In the genomic region with DNA sequence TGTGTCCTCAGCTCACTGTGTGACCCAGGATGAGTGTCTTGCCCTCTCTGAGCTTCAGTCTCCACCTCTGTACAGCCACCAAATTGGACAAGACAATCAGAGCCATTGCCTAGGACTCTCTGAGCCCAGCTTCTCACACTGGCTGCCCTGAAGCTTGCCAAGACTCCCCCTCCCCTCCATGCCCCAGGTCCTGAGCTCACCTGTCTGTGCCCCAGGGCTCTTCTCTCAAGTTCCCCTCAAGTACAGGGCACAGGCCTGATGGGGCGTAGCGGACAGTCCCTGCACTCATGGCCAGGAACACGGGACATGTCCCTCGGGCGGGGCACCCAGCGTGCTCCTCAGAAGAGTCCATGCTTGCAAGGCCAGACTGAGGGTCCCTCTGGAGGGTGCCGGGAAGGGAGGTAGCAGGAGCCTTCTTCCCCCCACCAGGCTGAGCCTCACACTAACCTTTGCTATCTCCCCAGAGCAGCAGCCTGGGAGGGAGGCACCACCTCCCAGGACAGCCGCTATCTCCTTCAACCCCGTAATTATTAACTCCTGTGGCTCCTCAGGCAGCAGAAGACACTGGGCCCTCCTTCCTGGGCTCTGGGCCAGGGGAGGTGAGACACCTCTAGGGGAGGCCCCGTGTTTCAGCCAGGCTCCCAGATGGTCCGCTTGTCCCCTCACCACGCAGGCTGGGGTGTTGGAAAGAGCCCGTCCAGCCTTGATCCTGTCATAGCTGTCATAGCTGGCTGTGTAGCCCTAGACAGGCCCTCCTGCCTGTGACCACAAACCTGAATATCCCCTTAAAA, we compare ENCODE assay signal across 14 cellular contexts. TPM values are rescaled to one million over a fixed set of nuclear protein-coding genes. Genes with fewer than 3 reads are reported as not detected.
A peak's percentile ranks its signal among the peaks of the same experiment; 100 is the strongest.
DNase-seq lines count a peak whose midpoint lies in the region; ATAC-seq, FAIRE-seq and TF ChIP-seq lines count a peak whose summit lies in the region.
"Had no signal": no experiment of that assay in that cellular context is flagged by ENCODE, and none has a peak within 500 bp of the region (broad histone marks: within the 10 kb centered on the region; RNA-seq: fewer than 3 reads in every experiment).

No MANE protein-coding gene starts in this region.

- H3K9me3 ChIP-seq in Peyer's patch: no peaks in the 10 kb centered on the region
- H3K9me3 ChIP-seq in skeletal muscle tissue (ENCODE audit: control insufficient read depth in 3 of 3, low read length in 3 of 3): no peaks in the 10 kb centered on the region

- peak; percentile 9 for DNase-seq in GM10248 (ENCODE audit: extremely low spot score)
- DNase-seq in Peyer's patch: peak in 1 of 3 donors; percentile 51
- peak; percentile 10 for DNase-seq in iPS-NIHi7 (ENCODE audit: extremely low spot score)
- DNase-seq in GM12891 (ENCODE audit: insufficient read length, low spot score): no peak
- DNase-seq in activated CD4-positive, CD25-positive, alpha-beta regulatory T cell treated with anti-CD3 and anti-CD28 coated beads, Interleukin-2, amount 50 U/mL, for 72 hours: no peak
- DNase-seq: HFFc6, naive B cell, NCI-H2171 had no signal

- H3K4me1 ChIP-seq in Peyer's patch (peaks cover 0 to 8% (median 4%) of the 10 kb centered on the region in 4 donors), skeletal muscle tissue (ENCODE audit: control insufficient read depth in 3 of 3, insufficient read depth in 3 of 3, low read length in 3 of 3) (peaks cover 46 to 51% (median 48%) of the 10 kb centered on the region in 3 donors)

- peak overlapping the region in 3 of 4 donors; percentile 5 to 73 (median 58) for H3K27ac ChIP-seq in Peyer's patch
- H3K27ac ChIP-seq in skeletal muscle tissue (ENCODE audit: low read depth, low read length): peak overlapping the region; percentile 71

- POLR2A ChIA-PET in GM10248 (lab: Yijun Ruan, JAX): no interaction called here

- peaks cover 0 to 5% of the 10 kb centered on the region in 2 donors for H3K27me3 ChIP-seq in Peyer's patch
- peaks cover 11 to 32% (median 24%) of the 10 kb centered on the region in 3 donors for H3K27me3 ChIP-seq in skeletal muscle tissue (ENCODE audit: control insufficient read depth in 3 of 3, insufficient read depth in 3 of 3, low read length in 3 of 3)

- TF ChIP-seq CTCF in GM10248 (IDR thresholded peaks at IDR 0.05; ENCODE audit: control extremely low read depth, extremely low read depth, low read depth, missing control alignments) (no peak), Peyer's patch (IDR thresholded peaks at IDR 0.05) (no peak)

- H3K9ac ChIP-seq in skeletal muscle tissue (ENCODE audit: low read depth in 1 of 3, low read length in 3 of 3): peak overlapping the region in 1 of 3 donors; percentile 33

- H3K4me3 ChIP-seq in Peyer's patch (no peak overlapping the region), skeletal muscle tissue (ENCODE audit: low read length in 3 of 3) (no peak overlapping the region)

- no peak for TF ChIP-seq POLR2A in Peyer's patch (IDR thresholded peaks at IDR 0.05)
- TF ChIP-seq POLR2A in GM12891 (IDR thresholded peaks at IDR 0.05; ENCODE audit: low read depth, low read length): no peak

- ATAC-seq in GM18511 (IDR thresholded peaks at IDR 0.05; ENCODE audit: unreplicated experiment) (no peak), HG02798 (IDR thresholded peaks at IDR 0.05; ENCODE audit: poor library complexity, unreplicated experiment) (no peak)
- ATAC-seq: Panc1 had no signal

- FAIRE-seq in GM12891 (lab: Jason Lieb, UNC): no peak
- FAIRE-seq: astrocyte, TTC549 had no signal

- no peaks in the 10 kb centered on the region for H3K36me3 ChIP-seq in Peyer's patch
- H3K36me3 ChIP-seq in skeletal muscle tissue (ENCODE audit: control insufficient read depth in 3 of 3, insufficient read depth in 3 of 3, low read length in 3 of 3): no peaks in the 10 kb centered on the region

- CTCF ChIA-PET in GM10248 (lab: Yijun Ruan, JAX): interaction anchor here (0.8 to 2.1 kb wide), 6 partner anchors 14 to 188 kb away, joined by 3 to 9 read pairs (median 4); no protein-coding TSS in a partner anchor

TF ChIP-seq in GM12891, 5 proteins besides CTCF, POLR2A, EP300 and RAD21:
- TF ChIP-seq TAF1 (IDR thresholded peaks at IDR 0.05; ENCODE audit: low read depth, low read length) (no peak), POU2F2 (IDR thresholded peaks at IDR 0.05; ENCODE audit: low read depth, low read length) (no peak), SPI1 (IDR thresholded peaks at IDR 0.05; ENCODE audit: low read depth, low read length) (no peak), POLR2AphosphoS5 (IDR thresholded peaks at IDR 0.05; ENCODE audit: low read depth, low read length) (no peak), PAX5 (IDR thresholded peaks at IDR 0.05; ENCODE audit: insufficient read depth, low read length, severe bottlenecking) (no peak)

RNA-seq across cellular contexts. Expression of gene RAB3IL1, which starts 2.7 kb away (rescaled TPM):
- total RNA-seq in Peyer's patch (10 to 100 TPM in 1 of 4 donors, 1 to 10 TPM in 3; 1.1 to 28.1 (median 5.7) TPM), skeletal muscle tissue (9.4 TPM)
- 0.12 TPM for polyA plus RNA-seq in GM12891 (2012; ENCODE audit: low read depth, missing spikeins)

RNA-seq across cellular contexts. Expression of gene FADS3, which starts 28.7 kb away (rescaled TPM):
- total RNA-seq in Peyer's patch: 10 to 100 TPM in 3 of 4 donors, 1 to 10 TPM in 1; 9.5 to 76.7 (median 18.4) TPM
- total RNA-seq in skeletal muscle tissue: 43.3 TPM
- 4.0 TPM for polyA plus RNA-seq in GM12891 (2012; ENCODE audit: low read depth, missing spikeins)

RNA-seq across cellular contexts. Expression of gene BEST1, which starts 30.1 kb away (rescaled TPM):
- total RNA-seq in Peyer's patch (1 to 10 TPM in 3 of 4 donors, under 1 TPM in 1; 0.47 to 4.1 (median 2.3) TPM), skeletal muscle tissue (2.1 TPM)
- polyA plus RNA-seq in GM12891 (2012; ENCODE audit: low read depth, missing spikeins): 1.4 TPM

RNA-seq across cellular contexts. Expression of gene FTH1, which starts 47.4 kb away (rescaled TPM):
- total RNA-seq in Peyer's patch (1,000 to 10,000 TPM; 3,399 to 5,471 (median 4,336) TPM), skeletal muscle tissue (276 TPM)
- 1,402 TPM for polyA plus RNA-seq in GM12891 (2012; ENCODE audit: low read depth, missing spikeins)

Comparison
In these comparisons a context has a peak if more than half of its experiments do, and no peak if none do; other contexts are left out.
1. DNase-seq: peak in GM10248 (single experiment) and iPS-NIHi7 (single experiment); none in GM12891 (single experiment) and activated CD4-positive, CD25-positive, alpha-beta regulatory T cell treated with anti-CD3 and anti-CD28 coated beads, Interleukin-2, amount 50 U/mL, for 72 hours (single experiment).